Comparison of ENCODE assay signal across 23 cellular contexts in the genomic region with DNA sequence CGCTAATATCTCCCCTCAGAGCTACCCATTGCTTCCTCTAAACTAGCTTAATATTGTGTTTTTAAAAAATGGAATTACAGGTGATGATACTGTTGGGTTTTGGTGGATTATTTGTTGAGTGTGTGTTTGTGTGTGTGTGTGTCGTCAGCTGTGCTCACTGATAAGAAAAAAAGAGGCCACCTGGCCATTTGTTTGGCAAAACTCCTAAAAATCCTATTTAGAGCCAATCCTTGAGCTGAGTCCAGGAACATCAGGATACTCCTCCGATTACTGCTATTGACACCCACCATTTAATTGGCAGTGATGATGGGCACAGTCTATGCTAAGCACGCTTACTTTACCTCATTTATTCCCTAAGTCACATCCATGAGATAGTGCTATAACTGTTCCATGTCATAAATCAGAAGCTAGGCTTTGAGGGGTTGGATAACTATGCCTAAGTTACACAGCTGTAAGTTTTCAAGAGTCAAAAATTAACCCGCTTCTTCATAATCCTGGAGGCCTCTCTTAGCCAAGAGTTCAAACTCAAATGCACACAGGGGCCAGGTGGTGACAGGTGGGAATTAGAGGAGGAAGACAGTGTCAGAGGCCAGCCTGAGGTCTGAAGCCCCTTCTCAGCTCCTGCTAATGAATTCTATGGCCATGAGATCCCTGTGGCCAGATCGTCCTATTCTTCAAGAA.
DNase-seq lines count a peak whose midpoint lies in the region; ATAC-seq and TF ChIP-seq lines count a peak whose summit lies in the region.
"Had no signal": no experiment of that assay in that cellular context is flagged by ENCODE, and none has a peak within 500 bp of the region (broad histone marks: within the 10 kb centered on the region; RNA-seq: fewer than 3 reads in every experiment).

No MANE protein-coding gene starts in this region.

- no peak overlapping the region for H3K4me3 Mint-ChIP-seq in HFFc6
- H3K4me3 Mint-ChIP-seq in activated CD4-positive, alpha-beta T cell treated with anti-CD3 and anti-CD28 coated beads, Interleukin-2, amount 10 ng/mL, durations not matched to agents 7 days and 5 days, result no peak overlapping the region
- H3K4me3 Mint-ChIP-seq: B cell; CD8-positive, alpha-beta memory T cell had no signal

- no peak for TF ChIP-seq POLR2A in gastrocnemius medialis (IDR thresholded peaks at IDR 0.05)

- H3K9me3 Mint-ChIP-seq in HFFc6, result no peaks in the 10 kb centered on the region
- no peaks in the 10 kb centered on the region for H3K9me3 Mint-ChIP-seq in activated CD4-positive, alpha-beta T cell treated with anti-CD3 and anti-CD28 coated beads, Interleukin-2, amount 10 ng/mL, durations not matched to agents 7 days and 5 days

- H3K36me3 ChIP-seq in mammary epithelial cell (ENCODE audit: insufficient read depth, low read length) (no peaks in the 10 kb centered on the region), mesenchymal stem cell (ENCODE audit: control insufficient read depth in 1 of 2, insufficient read depth in 2 of 2, low read depth in 1 of 2, low read length in 2 of 2) (no peaks in the 10 kb centered on the region), gastrocnemius medialis (no peaks in the 10 kb centered on the region)
- H3K36me3 ChIP-seq: SJSA1 had no signal

- H3K79me2 ChIP-seq in mammary epithelial cell (ENCODE audit: insufficient read depth, low read length), result no peaks in the 10 kb centered on the region

- TF ChIP-seq CTCF in HFFc6 (IDR thresholded peaks at IDR 0.05), result no peak
- no peak for TF ChIP-seq CTCF in mammary epithelial cell (conservative IDR thresholded peaks at IDR 0.05 in 1 of 2, IDR thresholded peaks at IDR 0.05 in 1 of 2; ENCODE audit: extremely low read depth in 1 of 2, insufficient read depth in 1 of 2, low read depth in 1 of 2, low read length in 2 of 2)
- TF ChIP-seq CTCF in gastrocnemius medialis (IDR thresholded peaks at IDR 0.05 in 4 of 5, conservative IDR thresholded peaks at IDR 0.05 in 1 of 5), result no peak

- H3K79me1 ChIP-seq in mesenchymal stem cell (replicated peaks; ENCODE audit: low read length, poor library complexity, severe bottlenecking), result no peaks in the 10 kb centered on the region

- no peak for ATAC-seq in gastrocnemius medialis

- CTCF ChIA-PET in mammary epithelial cell (lab: Charles Lee; ENCODE audit: low non-redundant PET), result interaction anchor here (0.6 kb wide), 2 partner anchors 9 kb away, joined by 4 read pairs; no protein-coding TSS in a partner anchor
- CTCF ChIA-PET in activated CD4-positive, alpha-beta T cell treated with anti-CD3 and anti-CD28 coated beads, Interleukin-2, amount 10 ng/mL, durations not matched to agents 7 days and 5 days (lab: Charles Lee), result no interaction called here

- in situ Hi-C loops in mammary epithelial cell (cut with MboI; ENCODE audit: low sequenced_read_pairs in 2 of 2) (no loop called here), gastrocnemius medialis (cut with MboI; ENCODE audit: low sequenced_read_pairs in 4 of 4) (no loop called here)

- H3K4me1 ChIP-seq in mammary epithelial cell (ENCODE audit: insufficient read depth, low read length), result peaks cover 40% of the 10 kb centered on the region
- H3K4me1 ChIP-seq in mesenchymal stem cell (ENCODE audit: control insufficient read depth, insufficient read depth, low read depth, low read length), result peaks cover 6% of the 10 kb centered on the region
- no peaks in the 10 kb centered on the region for H3K4me1 ChIP-seq in gastrocnemius medialis

- no peak overlapping the region for H4K91ac ChIP-seq in mesenchymal stem cell (ENCODE audit: low read length)

- BruUV-seq in mammary epithelial cell (replicated peaks; lab: Mats Ljungman, UMichigan), result TSS peak; percentile 78

- no peaks in the 10 kb centered on the region for H3K36me3 Mint-ChIP-seq in HFFc6 (ENCODE audit: low read depth)
- H3K36me3 Mint-ChIP-seq in activated CD4-positive, alpha-beta T cell treated with anti-CD3 and anti-CD28 coated beads, Interleukin-2, amount 10 ng/mL, durations not matched to agents 7 days and 5 days (ENCODE audit: low read depth), result no peaks in the 10 kb centered on the region
- H3K36me3 Mint-ChIP-seq: CD8-positive, alpha-beta memory T cell had no signal

- no peak overlapping the region for H3K4ac ChIP-seq in mesenchymal stem cell (ENCODE audit: low read depth in 1 of 2, low read length in 2 of 2)

- H2BK12ac ChIP-seq in mesenchymal stem cell (ENCODE audit: low read length in 2 of 2), result no peak overlapping the region

- DNase-seq in HFFc6 (no peak), NCI-H1092 treated with DMSO at 0.1 percent for 48 hours (lab: John Stamatoyannopoulos, UW) (peak; percentile 43), mammary epithelial cell (no peak), mesenchymal stem cell (no peak), gastrocnemius medialis (no peak), activated gamma-delta T cell (lab: John Stamatoyannopoulos, UW) (no peak), HuH-7 (ENCODE audit: low spot score) (no peak)
- DNase-seq in activated CD4-positive, alpha-beta T cell treated with anti-CD3 and anti-CD28 coated beads, Interleukin-2, amount 10 ng/mL, durations not matched to agents 7 days and 5 days, result no peak
- DNase-seq: CD8-positive, alpha-beta memory T cell; DMS79 treated with DMSO at 0.1 percent for 48 hours; Kasumi-1; MV-4-11; NCI-H1417 treated with DMSO at 0.1 percent for 48 hours; NCI-H1694 treated with DMSO at 0.1 percent for 48 hours; NCI-H2227 treated with DMSO at 0.1 percent for 48 hours; NCI-H69; NK-92 treated with Interleukin-12 subunit alpha and Interleukin-12 subunit beta, amount 100 ng/mL, for 24 hours; Right ventricle myocardium superior had no signal

- no peak overlapping the region for H2BK5ac ChIP-seq in mesenchymal stem cell (ENCODE audit: low read depth, low read length, poor library complexity, severe bottlenecking)

- H3K14ac ChIP-seq in mesenchymal stem cell (ENCODE audit: low read length in 2 of 2), result no peak overlapping the region

- intact Hi-C loops in mammary epithelial cell (cut with micrococcal nuclease) (loop anchor here (2.0 to 5.0 kb wide), 3 partner anchors 32 to 78 kb away; no protein-coding TSS in a partner anchor), gastrocnemius medialis (cut with DNase I; ENCODE audit: low total_unique reads) (no loop called here)

- WGBS in mammary epithelial cell (ENCODE audit: low coverage, missing lambda C conversion rate), result 91% methylated on average over 6 of the region's 6 CpGs
- WGBS in mesenchymal stem cell, result 73% methylated on average over 4 of the region's 6 CpGs

- H3K27me3 Mint-ChIP-seq in HFFc6 (ENCODE audit: insufficient read depth), result no peaks in the 10 kb centered on the region
- no peaks in the 10 kb centered on the region for H3K27me3 Mint-ChIP-seq in activated CD4-positive, alpha-beta T cell treated with anti-CD3 and anti-CD28 coated beads, Interleukin-2, amount 10 ng/mL, durations not matched to agents 7 days and 5 days
- H3K27me3 Mint-ChIP-seq: B cell had no signal

- peaks cover 4% of the 10 kb centered on the region for H3K9me3 ChIP-seq in mammary epithelial cell (replicated peaks; ENCODE audit: insufficient read depth, low read length)
- H3K9me3 ChIP-seq in mesenchymal stem cell (ENCODE audit: control insufficient read depth, low read length), result no peaks in the 10 kb centered on the region
- H3K9me3 ChIP-seq in gastrocnemius medialis, result no peaks in the 10 kb centered on the region
- H3K9me3 ChIP-seq: SJSA1 had no signal

- no peak overlapping the region for H2BK15ac ChIP-seq in mesenchymal stem cell (ENCODE audit: low read depth, poor library complexity, severe bottlenecking)

- peak overlapping the region; percentile 11 for H2AFZ ChIP-seq in mammary epithelial cell (ENCODE audit: low read depth, low read length)
- no peak overlapping the region for H2AFZ ChIP-seq in mesenchymal stem cell (ENCODE audit: low read depth, low read length)
- H2AFZ ChIP-seq: PC-9 had no signal

- no peak overlapping the region for H2BK120ac ChIP-seq in mesenchymal stem cell (ENCODE audit: low read depth, low read length)

- H3K4me2 ChIP-seq in mammary epithelial cell (ENCODE audit: insufficient read depth, low read depth, low read length) (no peak overlapping the region), mesenchymal stem cell (ENCODE audit: low read length, poor library complexity, severe bottlenecking) (no peak overlapping the region)
- H3K4me2 ChIP-seq: PC-9 had no signal

- no peak overlapping the region for H4K8ac ChIP-seq in mesenchymal stem cell (ENCODE audit: low read length)

- H3K27me3 ChIP-seq in mammary epithelial cell (ENCODE audit: insufficient read depth, low read length) (no peaks in the 10 kb centered on the region), mesenchymal stem cell (ENCODE audit: control insufficient read depth in 1 of 2, insufficient read depth in 1 of 2, low read length in 2 of 2) (no peaks in the 10 kb centered on the region), gastrocnemius medialis (no peaks in the 10 kb centered on the region)
- H3K27me3 ChIP-seq: SJSA1 had no signal

- no peaks in the 10 kb centered on the region for H4K20me1 ChIP-seq in mammary epithelial cell (ENCODE audit: insufficient read depth, low read length)

- H3K9ac ChIP-seq in mammary epithelial cell (ENCODE audit: insufficient read depth, low read length) (no peak overlapping the region), mesenchymal stem cell (ENCODE audit: low read length) (peak overlapping the region; percentile 66)

- POLR2A ChIA-PET in activated CD4-positive, alpha-beta T cell treated with anti-CD3 and anti-CD28 coated beads, Interleukin-2, amount 10 ng/mL, durations not matched to agents 7 days and 5 days (lab: Charles Lee), result no interaction called here

- no peak overlapping the region for H3K18ac ChIP-seq in mesenchymal stem cell (ENCODE audit: low read depth in 1 of 2, low read length in 2 of 2)

- H3K27ac ChIP-seq in mammary epithelial cell (ENCODE audit: insufficient read depth, low read depth, low read length) (peak overlapping the region; percentile 76), mesenchymal stem cell (ENCODE audit: low read length, poor library complexity, severe bottlenecking) (peak overlapping the region; percentile 30), gastrocnemius medialis (peak overlapping the region in 2 of 4 donors; percentile 0 to 7)
- H3K27ac ChIP-seq: C4-2B, HL-60, PC-9, SJSA1 had no signal

- peaks cover 34% of the 10 kb centered on the region for H3K4me1 Mint-ChIP-seq in HFFc6 (ENCODE audit: low read depth)
- no peaks in the 10 kb centered on the region for H3K4me1 Mint-ChIP-seq in activated CD4-positive, alpha-beta T cell treated with anti-CD3 and anti-CD28 coated beads, Interleukin-2, amount 10 ng/mL, durations not matched to agents 7 days and 5 days
- H3K4me1 Mint-ChIP-seq: B cell; CD8-positive, alpha-beta memory T cell had no signal

- 0 out of 2 replicates have a peak overlapping the region, but pooled peaks have one; percentile 4 for H3K27ac Mint-ChIP-seq in HFFc6
- no peak overlapping the region for H3K27ac Mint-ChIP-seq in activated CD4-positive, alpha-beta T cell treated with anti-CD3 and anti-CD28 coated beads, Interleukin-2, amount 10 ng/mL, durations not matched to agents 7 days and 5 days
- H3K27ac Mint-ChIP-seq: B cell; CD8-positive, alpha-beta memory T cell had no signal

- H3K23ac ChIP-seq in mesenchymal stem cell (ENCODE audit: low read length in 2 of 2), result no peak overlapping the region

- H3K4me3 ChIP-seq in mammary epithelial cell (replicated peaks in 1 of 3; ENCODE audit: insufficient read depth in 1 of 3, low read depth in 2 of 3, low read length in 3 of 3), result no peak overlapping the region
- peak overlapping the region in 1 of 2 experiments; percentile 35 for H3K4me3 ChIP-seq in mesenchymal stem cell (ENCODE audit: insufficient read depth in 1 of 2, low read depth in 1 of 2, low read length in 2 of 2)
- no peak overlapping the region for H3K4me3 ChIP-seq in gastrocnemius medialis
- H3K4me3 ChIP-seq: PC-9, SJSA1 had no signal

- no peak overlapping the region for H2AK5ac ChIP-seq in mesenchymal stem cell (ENCODE audit: low read length, severe bottlenecking)

- dilution Hi-C loops in mammary epithelial cell (cut with HindIII; ENCODE audit: low sequenced_read_pairs), result no loop called here
